10 cellular contexts compared by ENCODE assay signal in the genomic region with DNA sequence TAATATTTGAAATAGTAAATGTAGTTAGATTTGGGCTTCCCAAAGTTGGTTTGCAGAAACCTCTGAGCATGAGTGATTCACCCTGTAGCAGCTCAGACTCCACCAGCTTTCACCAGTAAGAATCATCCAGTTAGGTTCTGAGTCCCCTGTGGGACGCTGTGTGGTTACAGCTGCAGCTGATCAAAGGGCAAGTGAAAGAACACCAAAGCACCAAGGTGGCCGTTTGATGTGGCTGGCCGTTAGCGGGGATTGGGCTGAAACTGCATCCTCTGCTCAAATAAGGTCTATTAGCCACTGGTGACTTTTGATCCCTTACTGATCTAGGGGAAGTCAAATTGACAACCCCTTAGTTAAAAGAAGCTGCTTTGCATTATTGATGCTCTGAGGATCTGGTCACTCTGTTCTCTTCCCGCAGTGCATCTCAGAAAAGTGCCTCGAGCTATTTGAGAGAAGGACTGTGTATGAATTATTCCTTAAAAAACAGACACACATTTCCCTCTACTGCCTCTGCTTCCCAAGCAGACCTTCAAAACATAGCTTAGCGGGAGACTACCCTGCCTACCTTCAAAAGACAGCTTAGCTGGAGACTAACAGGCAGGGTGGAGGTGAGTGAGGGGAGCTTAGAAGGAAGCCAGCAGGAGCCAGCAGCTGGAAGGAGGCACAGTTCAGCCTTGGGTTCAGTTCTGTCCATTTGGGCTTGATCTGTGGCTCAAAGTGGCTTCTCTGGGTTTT. TPM values are rescaled to one million over a fixed set of nuclear protein-coding genes. Genes with fewer than 3 reads are reported as not detected.
DNase-seq lines count a peak whose midpoint lies in the region; ATAC-seq and TF ChIP-seq lines count a peak whose summit lies in the region.
"Had no signal": no experiment of that assay in that cellular context is flagged by ENCODE, and none has a peak within 500 bp of the region (broad histone marks: within the 10 kb centered on the region; RNA-seq: fewer than 3 reads in every experiment).

No MANE protein-coding gene starts in this region.

- H3K4me1 Mint-ChIP-seq in CD4-positive, CD25-positive, alpha-beta regulatory T cell: peaks cover 0 to 37% (median 19%) of the 10 kb centered on the region in 4 donors
- H3K4me1 Mint-ChIP-seq in chondrocyte (ENCODE audit: low read depth): peaks cover 9% of the 10 kb centered on the region

- H3K9me3 ChIP-seq in CD4-positive, CD25-positive, alpha-beta regulatory T cell (ENCODE audit: control insufficient read depth in 2 of 2, low read length in 2 of 2): no peaks in the 10 kb centered on the region
- no peaks in the 10 kb centered on the region for H3K9me3 ChIP-seq in SJCRH30 (replicated peaks)

- H3K27me3 Mint-ChIP-seq in CD4-positive, CD25-positive, alpha-beta regulatory T cell: peaks cover 79% of the 10 kb centered on the region
- H3K27me3 Mint-ChIP-seq in chondrocyte (ENCODE audit: low read depth): peaks cover 37% of the 10 kb centered on the region

- H3K36me3 ChIP-seq in CD4-positive, CD25-positive, alpha-beta regulatory T cell (ENCODE audit: control insufficient read depth, insufficient read depth, low read length): no peaks in the 10 kb centered on the region
- no peaks in the 10 kb centered on the region for H3K36me3 ChIP-seq in SJCRH30
- H3K36me3 ChIP-seq: cardiac muscle cell had no signal

- peaks cover 4% of the 10 kb centered on the region for H3K36me3 Mint-ChIP-seq in CD4-positive, CD25-positive, alpha-beta regulatory T cell
- no peaks in the 10 kb centered on the region for H3K36me3 Mint-ChIP-seq in chondrocyte (ENCODE audit: low read depth)

- TF ChIP-seq CTCF in chondrocyte (IDR thresholded peaks at IDR 0.05): no peak

- peak overlapping the region in 1 of 3 donors; percentile 21 for H3K27ac Mint-ChIP-seq in CD4-positive, CD25-positive, alpha-beta regulatory T cell
- no peak overlapping the region for H3K27ac Mint-ChIP-seq in chondrocyte (ENCODE audit: unreplicated experiment)
- H3K27ac Mint-ChIP-seq: stimulated activated naive CD8-positive, alpha-beta T cell treated with anti-CD3 and anti-CD28 coated beads, Interleukin-15, Interleukin-2, amounts not matched to agents 100 ng/mL and 50 ng/mL, for 24 hours had no signal

- peak overlapping the region; percentile 49 for H3K4me3 ChIP-seq in CD4-positive, CD25-positive, alpha-beta regulatory T cell (ENCODE audit: low read depth, low read length)
- H3K4me3 ChIP-seq in Jurkat, Clone E6-1 (ENCODE audit: low read length): peak overlapping the region; percentile 13
- H3K4me3 ChIP-seq in SJCRH30: no peak overlapping the region
- H3K4me3 ChIP-seq: cardiac muscle cell had no signal

- ATAC-seq in CD4-positive, CD25-positive, alpha-beta regulatory T cell (ENCODE audit: low read depth in 2 of 2): peak; percentile 83 to 89
- peak; percentile 95 for ATAC-seq in GM21447 (IDR thresholded peaks at IDR 0.05; ENCODE audit: unreplicated experiment)

- peak; percentile 17 to 82 (median 43) for DNase-seq in CD4-positive, CD25-positive, alpha-beta regulatory T cell
- DNase-seq in Jurkat, Clone E6-1 (ENCODE audit: low read depth, low spot score): peak; percentile 98
- peak; percentile 13 to 24 for DNase-seq in activated T-helper 1 cell treated with anti-CD3 and anti-CD28 coated beads, Interleukin-2, amount 50 U/mL, for 16 hours (ENCODE audit: low read depth in 1 of 2, low spot score in 1 of 2)
- DNase-seq in stimulated activated CD4-positive, alpha-beta T cell treated with anti-CD3 and anti-CD28 coated beads, Interleukin-15, amount 100 ng/mL, for 48 hours (ENCODE audit: low read depth in 2 of 2): peak; percentile 56 to 58
- DNase-seq in putamen (ENCODE audit: low spot score): no peak
- DNase-seq in chondrocyte (ENCODE audit: low spot score): no peak
- DNase-seq in SJCRH30: no peak

- H3K4me1 ChIP-seq in CD4-positive, CD25-positive, alpha-beta regulatory T cell (ENCODE audit: control insufficient read depth, insufficient read depth, low read length, poor library complexity, severe bottlenecking): peaks cover 16% of the 10 kb centered on the region
- H3K4me1 ChIP-seq in SJCRH30: no peaks in the 10 kb centered on the region

- H3K27me3 ChIP-seq in CD4-positive, CD25-positive, alpha-beta regulatory T cell (ENCODE audit: control insufficient read depth, insufficient read depth, low read length): peaks cover 35% of the 10 kb centered on the region
- no peaks in the 10 kb centered on the region for H3K27me3 ChIP-seq in SJCRH30

- H3K9me3 Mint-ChIP-seq in CD4-positive, CD25-positive, alpha-beta regulatory T cell: peaks cover 0 to 1% (median 0%) of the 10 kb centered on the region in 7 donors
- no peaks in the 10 kb centered on the region for H3K9me3 Mint-ChIP-seq in chondrocyte (ENCODE audit: low read depth)
- H3K9me3 Mint-ChIP-seq: stimulated activated naive CD8-positive, alpha-beta T cell treated with anti-CD3 and anti-CD28 coated beads, Interleukin-15, Interleukin-2, amounts not matched to agents 100 ng/mL and 50 ng/mL, for 24 hours had no signal

- no peak overlapping the region for H3K27ac ChIP-seq in CD4-positive, CD25-positive, alpha-beta regulatory T cell (ENCODE audit: insufficient read depth, low read length, poor library complexity, severe bottlenecking)
- H3K27ac ChIP-seq in SJCRH30: no peak overlapping the region
- H3K27ac ChIP-seq: cardiac muscle cell had no signal

- H3K4me3 Mint-ChIP-seq in CD4-positive, CD25-positive, alpha-beta regulatory T cell: peak overlapping the region in 1 of 4 donors; percentile 20
- no peak overlapping the region for H3K4me3 Mint-ChIP-seq in chondrocyte (ENCODE audit: unreplicated experiment)
- H3K4me3 Mint-ChIP-seq: stimulated activated naive CD8-positive, alpha-beta T cell treated with anti-CD3 and anti-CD28 coated beads, Interleukin-15, Interleukin-2, amounts not matched to agents 100 ng/mL and 50 ng/mL, for 24 hours had no signal

RNA-seq across cellular contexts. Expression of a gene that starts 3.7 kb away (rescaled TPM):
- total RNA-seq in CD4-positive, CD25-positive, alpha-beta regulatory T cell: 0.64 TPM
- not detected for polyA plus RNA-seq in CD4-positive, CD25-positive, alpha-beta regulatory T cell
- not detected for polyA plus RNA-seq in Jurkat, Clone E6-1 (2012; ENCODE audit: insufficient read depth, insufficient read length)
- total RNA-seq in chondrocyte: not detected in 3 replicates
- not detected in 2 replicates for total RNA-seq in SJCRH30 (2014; rRNA removed; shearing (Covaris generic))
- total RNA-seq: cardiac muscle cell had no signal

RNA-seq across cellular contexts. Expression of a gene that starts 44.6 kb away (rescaled TPM):
- 78.2 TPM for total RNA-seq in CD4-positive, CD25-positive, alpha-beta regulatory T cell
- 10 to 100 TPM; 17.6 to 25.4 (median 21.4) TPM for polyA plus RNA-seq in CD4-positive, CD25-positive, alpha-beta regulatory T cell
- 32.8 TPM for polyA plus RNA-seq in Jurkat, Clone E6-1 (2012; ENCODE audit: insufficient read depth, insufficient read length)
- 43.5 to 46.9 TPM (median 45.0 TPM) in 3 replicates for total RNA-seq in chondrocyte
- total RNA-seq in SJCRH30 (2014; rRNA removed; shearing (Covaris generic)): 28.8 and 34.3 TPM in 2 replicates

Comparison
In these comparisons a context has a peak if more than half of its experiments do, and no peak if none do; other contexts are left out.
1. DNase-seq: peak in CD4-positive, CD25-positive, alpha-beta regulatory T cell (3 of 3), Jurkat, Clone E6-1 (single experiment), activated T-helper 1 cell treated with anti-CD3 and anti-CD28 coated beads, Interleukin-2, amount 50 U/mL, for 16 hours (2 of 2) and stimulated activated CD4-positive, alpha-beta T cell treated with anti-CD3 and anti-CD28 coated beads, Interleukin-15, amount 100 ng/mL, for 48 hours (2 of 2); none in putamen (single experiment), chondrocyte (single experiment) and SJCRH30 (0 of 2).